33 cellular contexts compared by ENCODE assay signal in genomic region chr20:1769491-1769890, GRCh38.
"Had no signal": no experiment of that assay in that cellular context is flagged by ENCODE, and none has a peak within 500 bp of the region (broad histone marks: within the 10 kb centered on the region; RNA-seq: fewer than 3 reads in every experiment).

No MANE protein-coding gene starts in this region.

- H3K4me1 ChIP-seq: breast epithelium had no signal

- FAIRE-seq: astrocyte, TTC549 had no signal

- ATAC-seq: activated CD8-positive, alpha-beta T cell treated with anti-CD3 and anti-CD28 coated beads for 36 hours; activated naive CD4-positive, alpha-beta T cell treated with anti-CD3 and anti-CD28 coated beads, Interleukin-2, amount 50 U/mL, for 72 hours; activated T-cell treated with anti-CD3 and anti-CD28 coated beads, Interleukin-2, amount 50 U/mL, for 4 hours; activated T-cell treated with anti-CD3 and anti-CD28 coated beads, Interleukin-2, amount 50 U/mL, for 72 hours; activated T-helper 17 cell treated with anti-CD3 and anti-CD28 coated beads, Interleukin-2, amount 50 U/mL, for 72 hours; body of pancreas; T-cell had no signal

- H3K4me3 ChIP-seq: adrenal gland, body of pancreas, breast epithelium had no signal

- H3K27ac ChIP-seq: adrenal gland, body of pancreas, brain microvascular endothelial cell, breast epithelium, VCaP had no signal

- H3K27me3 ChIP-seq: adrenal gland, body of pancreas, brain microvascular endothelial cell, breast epithelium had no signal

- H3K36me3 ChIP-seq: adrenal gland, brain microvascular endothelial cell, breast epithelium had no signal

- H3K9me3 ChIP-seq: adrenal gland, body of pancreas, breast epithelium had no signal

- DNase-seq: activated B cell treated with CpG ODN at 0.5 μM for 24 hours; activated CD4-positive, alpha-beta memory T cell treated with anti-CD3 and anti-CD28 coated beads for 36 hours; activated CD4-positive, alpha-beta T cell treated with anti-CD3 and anti-CD28 coated beads for 4 hours; activated CD4-positive, alpha-beta T cell treated with anti-CD3 and anti-CD28 coated beads, Interleukin-2, amount 50 U/mL, for 1 hour; activated CD4-positive, alpha-beta T cell treated with anti-CD3 and anti-CD28 coated beads, Interleukin-2, amount 50 U/mL, for 4 hours; activated CD4-positive, CD25-positive, alpha-beta regulatory T cell treated with anti-CD3 and anti-CD28 coated beads, Interleukin-2, amount 50 U/mL, for 72 hours; activated CD8-positive, alpha-beta memory T cell treated with anti-CD3 and anti-CD28 coated beads, Interleukin-2, amount 50 U/mL, for 4 hours; activated CD8-positive, alpha-beta T cell treated with anti-CD3 and anti-CD28 coated beads for 36 hours; activated effector memory CD4-positive, alpha-beta T cell treated with anti-CD3 and anti-CD28 coated beads, Interleukin-2, amount 50 U/mL, for 16 hours; activated gamma-delta T cell treated with Interleukin-2 at 50 U/mL for 16 hours; activated naive CD4-positive, alpha-beta T cell; activated naive CD4-positive, alpha-beta T cell treated with anti-CD3 and anti-CD28 coated beads for 36 hours; activated naive CD4-positive, alpha-beta T cell treated with anti-CD3 and anti-CD28 coated beads, Interleukin-2, amount 50 U/mL, for 16 hours; activated naive CD8-positive, alpha-beta T cell treated with anti-CD3 and anti-CD28 coated beads for 36 hours; activated T-cell treated with anti-CD3 and anti-CD28 coated beads for 4 hours; activated T-cell treated with anti-CD3 and anti-CD28 coated beads, Interleukin-2, amount 50 U/mL, for 1 hour; activated T-cell treated with anti-CD3 and anti-CD28 coated beads, Interleukin-2, amount 50 U/mL, for 4 hours; activated T-cell treated with anti-CD3 and anti-CD28 coated beads, Interleukin-2, amount 50 U/mL, for 72 hours; adrenal gland; amniotic stem cell; aorta; body of pancreas; brain microvascular endothelial cell; central memory CD4-positive, alpha-beta T cell; T-cell; T-helper 2 cell; T-helper 9 cell had no signal
